In the genomic region with DNA sequence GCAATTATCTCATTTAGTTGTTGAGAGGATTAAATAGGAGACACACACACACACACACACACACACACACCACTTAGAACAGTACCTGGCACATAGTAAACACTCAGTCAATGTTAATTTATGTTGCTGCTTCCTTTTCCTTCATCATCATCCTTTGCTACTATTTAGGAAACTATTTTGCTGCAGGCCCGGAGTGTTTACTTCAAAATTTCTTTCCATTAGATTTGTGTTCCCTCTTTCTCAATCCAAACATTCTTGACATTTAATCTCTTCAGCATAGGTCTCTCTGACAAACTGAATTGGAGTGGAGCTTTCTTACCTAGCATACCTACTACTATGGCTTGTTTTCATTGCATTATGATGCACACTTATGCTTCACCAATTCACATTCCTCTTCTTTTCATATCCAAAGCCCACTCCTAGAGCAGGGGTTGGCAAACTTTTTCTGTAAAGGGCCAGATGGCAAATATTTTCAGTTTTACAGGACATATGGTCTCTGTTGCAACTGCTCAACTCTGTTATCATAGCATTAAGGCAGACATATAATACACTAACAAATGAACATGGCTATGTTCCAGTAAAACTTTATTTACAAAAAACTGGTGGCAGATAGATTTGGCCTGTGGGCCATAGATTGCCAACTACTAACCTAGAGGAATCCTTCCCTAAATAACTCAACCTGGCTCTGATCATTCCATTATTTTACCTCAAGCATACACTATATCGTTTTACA, we compare ENCODE assay signal across 30 cellular contexts. TPM values are rescaled to one million over a fixed set of nuclear protein-coding genes. Genes with fewer than 3 reads are reported as not detected.
A peak's percentile ranks its signal among the peaks of the same experiment; 100 is the strongest.
DNase-seq lines count a peak whose midpoint lies in the region; ATAC-seq and TF ChIP-seq lines count a peak whose summit lies in the region.
"Had no signal": no experiment of that assay in that cellular context is flagged by ENCODE, and none has a peak within 500 bp of the region (broad histone marks: within the 10 kb centered on the region; RNA-seq: fewer than 3 reads in every experiment).

No MANE protein-coding gene starts in this region.

- peaks cover 15% of the 10 kb centered on the region for H3K4me1 ChIP-seq in cardiac muscle cell (ENCODE audit: low read depth)
- no peaks in the 10 kb centered on the region for H3K4me1 ChIP-seq in right atrium auricular region
- H3K4me1 ChIP-seq: Caco-2, colonic mucosa, right lobe of liver had no signal

- no peaks in the 10 kb centered on the region for H3K27me3 ChIP-seq in cardiac muscle cell
- H3K27me3 ChIP-seq in right atrium auricular region, result no peaks in the 10 kb centered on the region
- H3K27me3 ChIP-seq: colonic mucosa, heart left ventricle, right lobe of liver, tibial nerve had no signal

- no peak for ATAC-seq in GM18873 (IDR thresholded peaks at IDR 0.05; ENCODE audit: low FRiP score, unreplicated experiment)
- ATAC-seq: activated CD8-positive, alpha-beta T cell treated with anti-CD3 and anti-CD28 coated beads, Interleukin-2, amount 10 ng/mL, durations not matched to agents 7 days and 5 days; activated naive CD4-positive, alpha-beta T cell treated with anti-CD3 and anti-CD28 coated beads, Interleukin-2, amount 50 U/mL, for 72 hours; heart left ventricle; natural killer cell; right lobe of liver had no signal

- H3K4me3 ChIP-seq in cardiac muscle cell, result no peak overlapping the region
- H3K4me3 ChIP-seq in right atrium auricular region, result no peak overlapping the region
- H3K4me3 ChIP-seq: colonic mucosa, heart left ventricle, right lobe of liver, tibial nerve had no signal

- DNase-seq in cardiac muscle cell (ENCODE audit: low read depth in 1 of 2, low spot score in 1 of 2) (peak in 1 of 2 donors; percentile 42), right atrium auricular region (ENCODE audit: low spot score) (no peak), NCI-H82 (lab: John Stamatoyannopoulos, UW) (peak; percentile 59), fibroblast of peridontal ligament (ENCODE audit: extremely low read depth) (peak; percentile 71), superior temporal gyrus (ENCODE audit: extremely low spot score) (no peak), mesenteric fat pad (ENCODE audit: low spot score) (no peak), dermis blood vessel endothelial cell (no peak)
- DNase-seq: activated CD8-positive, alpha-beta T cell treated with anti-CD3 and anti-CD28 coated beads, Interleukin-2, amount 10 ng/mL, durations not matched to agents 7 days and 5 days; aorta; Caco-2; colonic mucosa; DND-41; effector CD8-positive, alpha-beta T cell; foreskin melanocyte; heart left ventricle; kidney glomerular epithelial cell; natural killer cell; NCI-H1092; NCI-H187; NCI-H2227 treated with DMSO at 0.1 percent for 48 hours; NCI-H774; nucleus accumbens; right lobe of liver; stimulated activated CD4-positive, alpha-beta T cell treated with anti-CD3 and anti-CD28 coated beads, Interleukin-12 subunit alpha, Interleukin-12 subunit beta, amount 100 ng/mL, for 4 hours; stimulated activated CD4-positive, alpha-beta T cell treated with anti-CD3 and anti-CD28 coated beads, Interleukin-4, amount 100 ng/mL, for 1 hour had no signal

- no peak for TF ChIP-seq CTCF in cardiac muscle cell (IDR thresholded peaks at IDR 0.05; ENCODE audit: low read depth, low read length)
- TF ChIP-seq CTCF in right atrium auricular region (IDR thresholded peaks at IDR 0.05), result no peak

- H3K9me3 ChIP-seq in cardiac muscle cell (ENCODE audit: low read depth) (no peaks in the 10 kb centered on the region), right atrium auricular region (peaks cover 0 to 6% of the 10 kb centered on the region in 2 donors)
- H3K9me3 ChIP-seq: Caco-2, colonic mucosa, right lobe of liver had no signal

- peak overlapping the region; percentile 42 for H3K27ac ChIP-seq in cardiac muscle cell
- no peak overlapping the region for H3K27ac ChIP-seq in right atrium auricular region
- H3K27ac ChIP-seq: 22Rv1, colonic mucosa, epithelial cell of prostate, heart left ventricle, right lobe of liver, tibial nerve had no signal

- H3K36me3 ChIP-seq in cardiac muscle cell, result no peaks in the 10 kb centered on the region
- H3K36me3 ChIP-seq in right atrium auricular region, result no peaks in the 10 kb centered on the region
- H3K36me3 ChIP-seq: colonic mucosa, heart left ventricle, right lobe of liver, tibial nerve had no signal

RNA-seq across cellular contexts. Expression of gene SCMH1, which starts 49.5 kb away (rescaled TPM):
- total RNA-seq in cardiac muscle cell (95.4 and 147 TPM in 2 replicates), right atrium auricular region (10 to 100 TPM; 50.1 to 62.5 TPM), mesenteric fat pad (35.8 TPM), dermis blood vessel endothelial cell (14.8 and 16.0 TPM in 2 replicates)
- polyA plus RNA-seq in cardiac muscle cell, result 126 and 197 TPM in 2 replicates

Comparison
In these comparisons a context has a peak if more than half of its experiments do, and no peak if none do; other contexts are left out.
1. DNase-seq: peak in NCI-H82 (single experiment) and fibroblast of peridontal ligament (single experiment); none in right atrium auricular region (single experiment), superior temporal gyrus (single experiment), mesenteric fat pad (single experiment) and dermis blood vessel endothelial cell (single experiment).